ENCODE assay signal across 8 cellular contexts in the genomic region with DNA sequence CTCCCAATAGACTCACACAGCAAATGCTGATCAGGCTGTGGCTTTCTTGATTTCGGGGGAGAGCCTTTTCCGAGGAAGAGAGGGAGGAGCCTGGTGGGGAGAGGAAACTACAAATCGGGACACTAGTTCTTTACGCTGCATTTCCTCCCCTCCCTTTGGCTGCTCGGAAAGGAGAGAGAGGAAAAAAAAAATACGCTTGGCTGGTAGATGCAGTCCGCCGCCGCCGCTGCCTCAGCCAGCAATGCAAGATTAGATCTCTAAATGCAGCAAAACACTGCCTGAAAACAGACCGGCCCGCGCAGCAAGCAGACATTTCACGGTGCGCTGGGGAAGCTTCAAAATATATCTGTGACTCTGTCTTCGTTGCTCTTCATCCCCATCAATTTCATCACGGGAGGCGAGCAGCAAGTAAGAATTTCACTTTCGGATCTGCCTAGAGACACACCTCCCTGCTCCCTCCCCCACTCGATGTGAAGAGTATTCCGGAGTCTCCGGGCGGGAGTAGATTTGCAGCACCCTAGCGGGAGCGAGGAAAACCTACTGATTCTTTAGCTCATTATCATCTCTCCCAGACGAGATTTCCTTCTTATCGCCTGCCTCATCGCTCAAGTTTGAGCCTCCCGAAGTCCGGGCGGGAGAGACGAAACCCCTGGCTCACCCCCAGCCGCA. TPM values are rescaled to one million over a fixed set of nuclear protein-coding genes. Genes with fewer than 3 reads are reported as not detected.
DNase-seq lines count a peak whose midpoint lies in the region; ATAC-seq and TF ChIP-seq lines count a peak whose summit lies in the region.

A gene with protein sequence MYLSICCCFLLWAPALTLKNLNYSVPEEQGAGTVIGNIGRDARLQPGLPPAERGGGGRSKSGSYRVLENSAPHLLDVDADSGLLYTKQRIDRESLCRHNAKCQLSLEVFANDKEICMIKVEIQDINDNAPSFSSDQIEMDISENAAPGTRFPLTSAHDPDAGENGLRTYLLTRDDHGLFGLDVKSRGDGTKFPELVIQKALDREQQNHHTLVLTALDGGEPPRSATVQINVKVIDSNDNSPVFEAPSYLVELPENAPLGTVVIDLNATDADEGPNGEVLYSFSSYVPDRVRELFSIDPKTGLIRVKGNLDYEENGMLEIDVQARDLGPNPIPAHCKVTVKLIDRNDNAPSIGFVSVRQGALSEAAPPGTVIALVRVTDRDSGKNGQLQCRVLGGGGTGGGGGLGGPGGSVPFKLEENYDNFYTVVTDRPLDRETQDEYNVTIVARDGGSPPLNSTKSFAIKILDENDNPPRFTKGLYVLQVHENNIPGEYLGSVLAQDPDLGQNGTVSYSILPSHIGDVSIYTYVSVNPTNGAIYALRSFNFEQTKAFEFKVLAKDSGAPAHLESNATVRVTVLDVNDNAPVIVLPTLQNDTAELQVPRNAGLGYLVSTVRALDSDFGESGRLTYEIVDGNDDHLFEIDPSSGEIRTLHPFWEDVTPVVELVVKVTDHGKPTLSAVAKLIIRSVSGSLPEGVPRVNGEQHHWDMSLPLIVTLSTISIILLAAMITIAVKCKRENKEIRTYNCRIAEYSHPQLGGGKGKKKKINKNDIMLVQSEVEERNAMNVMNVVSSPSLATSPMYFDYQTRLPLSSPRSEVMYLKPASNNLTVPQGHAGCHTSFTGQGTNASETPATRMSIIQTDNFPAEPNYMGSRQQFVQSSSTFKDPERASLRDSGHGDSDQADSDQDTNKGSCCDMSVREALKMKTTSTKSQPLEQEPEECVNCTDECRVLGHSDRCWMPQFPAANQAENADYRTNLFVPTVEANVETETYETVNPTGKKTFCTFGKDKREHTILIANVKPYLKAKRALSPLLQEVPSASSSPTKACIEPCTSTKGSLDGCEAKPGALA (N-terminal part only) (plus strand): TSS at position 138 of the 669 bp plus-strand sequence. CDS start 803 bp downstream, outside the sequence.

- H3K9me2 ChIP-seq in OCI-LY7 (ENCODE audit: insufficient read depth, low read length), result no peaks in the 10 kb centered on the region

- CTCF ChIA-PET in OCI-LY7 (lab: Charles Lee; ENCODE audit: unreplicated experiment), result no interaction called here

- TF ChIP-seq CTCF in gastroesophageal sphincter (IDR thresholded peaks at IDR 0.05), result no peak
- peak in 2 of 3 experiments; percentile 4 to 6 for TF ChIP-seq CTCF in nephron (IDR thresholded peaks at IDR 0.05; ENCODE audit: unreplicated experiment in 3 of 3)
- no peak for TF ChIP-seq CTCF in OCI-LY7 (conservative IDR thresholded peaks at IDR 0.05; ENCODE audit: low read length)

- H3K4me3 ChIP-seq in ACC112 (ENCODE audit: low read depth, low read length), result peak within 1 kb of the TSS; percentile 59
- H3K4me3 ChIP-seq in gastroesophageal sphincter, result peak within 1 kb of the TSS; percentile 41 to 53
- H3K4me3 ChIP-seq in OCI-LY7 (ENCODE audit: low read depth, low read length, poor library complexity, severe bottlenecking), result no peak within 1 kb of the TSS

- H4K20me1 ChIP-seq in OCI-LY7 (ENCODE audit: insufficient read depth, low read length), result no peaks in the 10 kb centered on the region

- peaks cover 10 to 15% of the 10 kb centered on the region in 2 donors for H3K36me3 Mint-ChIP-seq in activated T-cell treated with anti-CD3 and anti-CD28 coated beads, Interleukin-2, amount 50 U/mL, for 72 hours (ENCODE audit: insufficient read depth in 2 of 2)
- peaks cover 32% of the 10 kb centered on the region for H3K36me3 Mint-ChIP-seq in nephron (ENCODE audit: low read depth)

- H3K79me2 ChIP-seq in ACC112 (ENCODE audit: control insufficient read depth, insufficient read depth, low read length, unreplicated experiment) (no peaks in the 10 kb centered on the region), OCI-LY7 (ENCODE audit: insufficient read depth, low read depth, low read length) (no peaks in the 10 kb centered on the region)

- H3K9me3 Mint-ChIP-seq in activated T-cell treated with anti-CD3 and anti-CD28 coated beads, Interleukin-2, amount 50 U/mL, for 72 hours, result peaks cover 0 to 2% of the 10 kb centered on the region in 2 donors
- peaks cover 2% of the 10 kb centered on the region for H3K9me3 Mint-ChIP-seq in nephron

- H3K36me3 ChIP-seq in ACC112 (ENCODE audit: insufficient read depth, low read length) (no peaks in the 10 kb centered on the region), gastroesophageal sphincter (no peaks in the 10 kb centered on the region), OCI-LY7 (ENCODE audit: insufficient read depth, low read length) (no peaks in the 10 kb centered on the region)

- 1 to 2% methylated on average over 9 to 28 of the region's 33 CpGs for WGBS in gastroesophageal sphincter (ENCODE audit: low coverage in 1 of 2), 2 donors

- H3K27me3 ChIP-seq in ACC112 (ENCODE audit: insufficient read depth, low read length), result peaks cover 77% of the 10 kb centered on the region
- H3K27me3 ChIP-seq in gastroesophageal sphincter, result peaks cover 88% of the 10 kb centered on the region

- peak within 1 kb of the TSS; percentile 33 for H3K27ac Mint-ChIP-seq in activated T-cell treated with anti-CD3 and anti-CD28 coated beads, Interleukin-2, amount 50 U/mL, for 72 hours
- H3K27ac Mint-ChIP-seq in nephron, result peak within 1 kb of the TSS; percentile 85 to 87 (median 86)

- TF ChIP-seq EP300 in gastroesophageal sphincter (IDR thresholded peaks at IDR 0.05), result no peak

- H2AFZ ChIP-seq in ACC112 (ENCODE audit: low read length, unreplicated experiment), result no peak within 1 kb of the TSS
- H2AFZ ChIP-seq in OCI-LY7 (ENCODE audit: low read length), result no peak within 1 kb of the TSS

- no peak within 1 kb of the TSS for H3K4me2 ChIP-seq in OCI-LY7 (ENCODE audit: low read length)

- TF ChIP-seq POLR2A in gastroesophageal sphincter (IDR thresholded peaks at IDR 0.05), result no peak

- H3K4me1 Mint-ChIP-seq in activated T-cell treated with anti-CD3 and anti-CD28 coated beads, Interleukin-2, amount 50 U/mL, for 72 hours (ENCODE audit: low read depth), result peaks cover 32% of the 10 kb centered on the region
- H3K4me1 Mint-ChIP-seq in nephron, result peaks cover 20% of the 10 kb centered on the region

- ATAC-seq in activated T-cell treated with anti-CD3 and anti-CD28 coated beads, Interleukin-2, amount 50 U/mL, for 72 hours (replicated peaks in 1 of 2), result no peak
- ATAC-seq in gastroesophageal sphincter, result peak; percentile 25
- ATAC-seq in GM18520 (IDR thresholded peaks at IDR 0.05; ENCODE audit: unreplicated experiment), result no peak

- intact Hi-C loops in OCI-LY7 (cut with micrococcal nuclease; ENCODE audit: unreplicated experiment), result no loop called here

- BruUV-seq in OCI-LY7 (replicated peaks; lab: Mats Ljungman, UMichigan), result no TSS peak

- peaks cover 66% of the 10 kb centered on the region for H3K27me3 Mint-ChIP-seq in activated T-cell treated with anti-CD3 and anti-CD28 coated beads, Interleukin-2, amount 50 U/mL, for 72 hours (ENCODE audit: low read depth)
- H3K27me3 Mint-ChIP-seq in nephron (ENCODE audit: low read depth), result peaks cover 63% of the 10 kb centered on the region

- peak within 1 kb of the TSS; percentile 83 to 91 for H3K4me3 Mint-ChIP-seq in activated T-cell treated with anti-CD3 and anti-CD28 coated beads, Interleukin-2, amount 50 U/mL, for 72 hours
- peak within 1 kb of the TSS; percentile 91 to 96 (median 92) for H3K4me3 Mint-ChIP-seq in nephron

- H3K9me3 ChIP-seq in gastroesophageal sphincter (peaks cover 0 to 9% (median 0%) of the 10 kb centered on the region in 3 donors), OCI-LY7 (ENCODE audit: low read length) (no peaks in the 10 kb centered on the region)

- H3K27ac ChIP-seq in ACC112 (ENCODE audit: low read depth, low read length) (no peak within 1 kb of the TSS), gastroesophageal sphincter (peak within 1 kb of the TSS in 3 of 4 donors; percentile 67 to 80 (median 78)), OCI-LY7 (ENCODE audit: low read depth, low read length, poor library complexity, severe bottlenecking) (no peak within 1 kb of the TSS)

- DNase-seq in HK-2 (ENCODE audit: unreplicated experiment) (peak; percentile 37), OCI-LY7 (ENCODE audit: low spot score) (no peak)
- DNase-seq in activated T-cell treated with anti-CD3 and anti-CD28 coated beads, Interleukin-2, amount 50 U/mL, for 72 hours, result no peak
- DNase-seq in effector CD8-positive, alpha-beta T cell (lab: John Stamatoyannopoulos, UW), result no peak

- POLR2A ChIA-PET in OCI-LY7 (lab: Charles Lee), result no interaction called here

- H3K4me1 ChIP-seq in ACC112 (ENCODE audit: control insufficient read depth, insufficient read depth, low read length, unreplicated experiment), result no peaks in the 10 kb centered on the region
- H3K4me1 ChIP-seq in gastroesophageal sphincter, result peaks cover 0 to 44% (median 0%) of the 10 kb centered on the region in 3 donors
- no peaks in the 10 kb centered on the region for H3K4me1 ChIP-seq in OCI-LY7 (ENCODE audit: insufficient read depth, low read length, poor library complexity, severe bottlenecking)

RNA-seq across cellular contexts. Expression of the gene that starts here (rescaled TPM):
- total RNA-seq in activated T-cell treated with anti-CD3 and anti-CD28 coated beads, Interleukin-2, amount 50 U/mL, for 72 hours, result under 1 TPM in 1 of 2 donors, not detected in 1; 0.07 TPM
- total RNA-seq in gastroesophageal sphincter (1 to 10 TPM; 3.9 to 7.8 (median 4.8) TPM), OCI-LY7 (2022) (not detected in 2 replicates)
- total RNA-seq in OCI-LY7 (2014; rRNA removed; shearing (Covaris generic)), result not detected in 2 replicates

Comparison
In these comparisons a context has a peak if more than half of its experiments do, and no peak if none do; other contexts are left out.
1. RNA of the gene that starts here (total RNA-seq): 3.9 to 7.8 TPM in gastroesophageal sphincter; 0.07 TPM in activated T-cell treated with anti-CD3 and anti-CD28 coated beads, Interleukin-2, amount 50 U/mL, for 72 hours and not detected in OCI-LY7; every median in the first group is over 4 times any median in the second.
2. H3K27ac ChIP-seq: peak in gastroesophageal sphincter (3 of 4); none in ACC112 (single experiment) and OCI-LY7 (single experiment).
3. CTCF ChIP-seq: peak in nephron (2 of 3); none in gastroesophageal sphincter (0 of 4) and OCI-LY7 (single experiment).